ENCODE assay signal across 8 cellular contexts in genomic region chr7:2717293-2717904, GRCh38. TPM values are rescaled to one million over a fixed set of nuclear protein-coding genes. Genes with fewer than 3 reads are reported as not detected.
DNase-seq lines count a peak whose midpoint lies in the region; TF ChIP-seq lines count a peak whose summit lies in the region.

No MANE protein-coding gene starts in this region.

- DNase-seq in RWPE1 (ENCODE audit: low spot score) (no peak), fibroblast of pulmonary artery (ENCODE audit: low read depth) (peak; percentile 68), renal cortical epithelial cell (ENCODE audit: low read depth) (peak; percentile 48), NAMALWA (ENCODE audit: low spot score) (no peak), Ammon's horn (ENCODE audit: low spot score) (no peak), kidney glomerular epithelial cell (lab: John Stamatoyannopoulos, UW) (no peak)
- DNase-seq in activated effector memory CD4-positive, alpha-beta T cell treated with anti-CD3 and anti-CD28 coated beads, Interleukin-2, amount 50 U/mL, for 16 hours, result no peak

- peak overlapping the region; percentile 15 for H3K27ac ChIP-seq in RWPE1

- POLR2A ChIA-PET in RWPE1 (lab: Yijun Ruan, JAX; ENCODE audit: low non-redundant PET), result no interaction called here

- TF ChIP-seq CTCF in RWPE1 (conservative IDR thresholded peaks at IDR 0.05; ENCODE audit: low read depth) (no peak), fibroblast of pulmonary artery (IDR thresholded peaks at IDR 0.05; ENCODE audit: low read length, missing control alignments) (no peak)

- TF ChIP-seq POLR2A in GM19193 (IDR thresholded peaks at IDR 0.05; ENCODE audit: extremely low read depth, insufficient read depth, insufficient read length), result peak; percentile 1

- CTCF ChIA-PET in RWPE1 (lab: Yijun Ruan, JAX), result no interaction called here

- H3K4me3 ChIP-seq in fibroblast of pulmonary artery (replicated peaks; ENCODE audit: low read depth, low read length), result no peak overlapping the region

RNA-seq across cellular contexts. Expression of gene AMZ1, which starts 29.4 kb away (rescaled TPM):
- total RNA-seq in renal cortical epithelial cell, result 3.5 and 14.2 TPM in 2 replicates

Comparison
In these comparisons a context has a peak if more than half of its experiments do, and no peak if none do; other contexts are left out.
1. DNase-seq: peak in fibroblast of pulmonary artery (single experiment) and renal cortical epithelial cell (single experiment); none in RWPE1 (single experiment), NAMALWA (single experiment), Ammon's horn (single experiment), activated effector memory CD4-positive, alpha-beta T cell treated with anti-CD3 and anti-CD28 coated beads, Interleukin-2, amount 50 U/mL, for 16 hours (single experiment) and kidney glomerular epithelial cell (single experiment).